17 cellular contexts compared by ENCODE assay signal in the genomic region with DNA sequence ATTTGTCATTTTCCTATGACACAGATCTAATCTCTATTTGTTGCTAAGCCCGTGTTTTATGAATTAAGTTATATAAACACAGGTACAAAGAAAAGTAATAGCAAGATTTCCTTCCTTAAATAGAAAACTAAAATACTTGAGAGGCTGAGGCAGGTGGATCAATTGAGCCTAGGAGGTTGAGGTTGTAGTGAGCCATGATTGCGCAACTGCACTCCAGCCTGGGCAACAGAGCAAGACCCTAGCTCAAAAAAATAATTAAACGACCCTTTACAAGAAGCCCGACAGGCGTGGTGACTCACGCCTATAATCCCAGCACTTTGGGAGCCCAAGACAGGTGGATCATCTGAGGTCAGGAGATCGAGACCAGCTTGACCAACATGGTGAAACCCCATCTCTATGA. TPM values are rescaled to one million over a fixed set of nuclear protein-coding genes. Genes with fewer than 3 reads are reported as not detected.
DNase-seq lines count a peak whose midpoint lies in the region; ATAC-seq, FAIRE-seq and TF ChIP-seq lines count a peak whose summit lies in the region.
"Had no signal": no experiment of that assay in that cellular context is flagged by ENCODE, and none has a peak within 500 bp of the region (broad histone marks: within the 10 kb centered on the region; RNA-seq: fewer than 3 reads in every experiment).

No MANE protein-coding gene starts in this region.

- H3K4me2 ChIP-seq in A549: no peak overlapping the region

- H3K4me3 Mint-ChIP-seq in WTC11: no peak overlapping the region
- H3K4me3 Mint-ChIP-seq: CD8-positive, alpha-beta T cell; H9 had no signal

- H3K4me3 ChIP-seq in A549: no peak overlapping the region
- H3K4me3 ChIP-seq in HEK293 (ENCODE audit: low read depth, low read length): no peak overlapping the region
- H3K4me3 ChIP-seq in gastrocnemius medialis: no peak overlapping the region
- H3K4me3 ChIP-seq: GM12878, GM23248 had no signal

- no peaks in the 10 kb centered on the region for H3K9me3 ChIP-seq in A549
- no peaks in the 10 kb centered on the region for H3K9me3 ChIP-seq in HEK293 (ENCODE audit: control insufficient read depth, insufficient read depth, low read depth, low read length)
- no peaks in the 10 kb centered on the region for H3K9me3 ChIP-seq in gastrocnemius medialis

- POLR2A ChIA-PET in A549 (lab: Yijun Ruan, JAX): no interaction called here
- POLR2A ChIA-PET in HEK293 (lab: Yijun Ruan, JAX): no interaction called here
- POLR2A ChIA-PET in WTC11 (lab: Charles Lee): no interaction called here

- no peaks in the 10 kb centered on the region for H3K9me3 Mint-ChIP-seq in WTC11
- H3K9me3 Mint-ChIP-seq: CD8-positive, alpha-beta T cell; H9 had no signal

- intact Hi-C loops in gastrocnemius medialis (cut with DNase I; ENCODE audit: low total_unique reads): no loop called here

- H3K36me3 ChIP-seq in HEK293 (ENCODE audit: control insufficient read depth in 2 of 2, insufficient read depth in 1 of 2, low read length in 2 of 2): peaks cover 9 to 11% of the 10 kb centered on the region in 2 experiments; a peak in 2 of 3 replicates
- H3K36me3 ChIP-seq in gastrocnemius medialis: no peaks in the 10 kb centered on the region

- TF ChIP-seq POLR2A in A549 (IDR thresholded peaks at IDR 0.05; ENCODE audit: low read length) (no peak), gastrocnemius medialis (IDR thresholded peaks at IDR 0.05) (no peak)

- TF ChIP-seq CTCF in A549 (IDR thresholded peaks at IDR 0.05) (no peak), HEK293 (tag by site-specific recombination; IDR thresholded peaks at IDR 0.05) (no peak), WTC11 (IDR thresholded peaks at IDR 0.05) (no peak), gastrocnemius medialis (IDR thresholded peaks at IDR 0.05 in 4 of 5, conservative IDR thresholded peaks at IDR 0.05 in 1 of 5) (no peak)

- WGBS in A549 (ENCODE audit: missing lambda C conversion rate): 90% methylated on average over 7 of the region's 7 CpGs

- no peaks in the 10 kb centered on the region for H3K4me1 ChIP-seq in A549
- no peaks in the 10 kb centered on the region for H3K4me1 ChIP-seq in HEK293 (ENCODE audit: control insufficient read depth, insufficient read depth, low read length)
- H3K4me1 ChIP-seq in gastrocnemius medialis: no peaks in the 10 kb centered on the region

- H3K4me1 Mint-ChIP-seq in WTC11: peaks cover 55% of the 10 kb centered on the region

- no peak for TF ChIP-seq EP300 in A549 (IDR thresholded peaks at IDR 0.05)

- no peak for FAIRE-seq in A549 (lab: Jason Lieb, UNC)
- FAIRE-seq: GM12878, GM18507 had no signal

- H3K27me3 Mint-ChIP-seq in WTC11 (ENCODE audit: low read depth): no peaks in the 10 kb centered on the region

- no peak for DNase-seq in A549 (ENCODE audit: low read depth in 1 of 2, low spot score in 1 of 2)
- no peak for DNase-seq in WTC11 (ENCODE audit: low spot score)
- DNase-seq in gastrocnemius medialis: no peak
- no peak for DNase-seq in COLO668 (lab: John Stamatoyannopoulos, UW; ENCODE audit: unreplicated experiment)
- DNase-seq: 8988T; C1 segment of cervical spinal cord; CD8-positive, alpha-beta T cell; DMS 273 treated with DMSO at 0.1 percent for 48 hours; DMS79; EL; GDM1; GM23248; H9 had no signal

- CTCF ChIA-PET in A549 (lab: Yijun Ruan, JAX): no interaction called here
- CTCF ChIA-PET in HEK293 (lab: Yijun Ruan, JAX): interaction anchor here (0.6 to 0.9 kb wide), 2 partner anchors 9 to 72 kb away, joined by 3 read pairs; no protein-coding TSS in a partner anchor
- CTCF ChIA-PET in WTC11 (lab: Charles Lee): no interaction called here

- peaks cover 0 to 5% (median 4%) of the 10 kb centered on the region in 3 donors for H3K27me3 ChIP-seq in gastrocnemius medialis

- in situ Hi-C loops in gastrocnemius medialis (cut with MboI; ENCODE audit: low sequenced_read_pairs in 4 of 4): no loop called here

- H3K27ac ChIP-seq in A549: no peak overlapping the region
- H3K27ac ChIP-seq in HEK293 (ENCODE audit: extremely low read depth, low read depth, low read length): no peak overlapping the region
- no peak overlapping the region for H3K27ac ChIP-seq in gastrocnemius medialis
- H3K27ac ChIP-seq: GM23248 had no signal

- H3K27ac Mint-ChIP-seq in WTC11: no peak overlapping the region
- H3K27ac Mint-ChIP-seq: CD8-positive, alpha-beta T cell; H9 had no signal

- no peak for TF ChIP-seq RAD21 in A549 (conservative IDR thresholded peaks at IDR 0.05 in 1 of 2, IDR thresholded peaks at IDR 0.05 in 1 of 2)

- peaks cover 32% of the 10 kb centered on the region for H3K36me3 Mint-ChIP-seq in WTC11

- ATAC-seq in A549 (no peak), WTC11 (no peak), GM18502 (IDR thresholded peaks at IDR 0.05; ENCODE audit: poor library complexity, unreplicated experiment) (no peak), gastrocnemius medialis (no peak)
- ATAC-seq: CD8-positive, alpha-beta T cell; GM12878 had no signal

TF ChIP-seq in A549, 52 proteins besides CTCF, POLR2A, EP300 and RAD21:
- TF ChIP-seq CEBPB (IDR thresholded peaks at IDR 0.05) (peak; percentile 94 to 95), TP53 (CRISPR knock-in tag; IDR thresholded peaks at IDR 0.05) (no peak), SREBF2 (IDR thresholded peaks at IDR 0.05) (no peak), CHD2 (IDR thresholded peaks at IDR 0.05; ENCODE audit: low read length, partially characterized antibody) (no peak), MYC (IDR thresholded peaks at IDR 0.05; ENCODE audit: borderline replicate concordance, low read length) (no peak), RARB (CRISPR knock-in tag; IDR thresholded peaks at IDR 0.05) (no peak), RFX5 (IDR thresholded peaks at IDR 0.05) (no peak)
- TF ChIP-seq, protein P1, sequence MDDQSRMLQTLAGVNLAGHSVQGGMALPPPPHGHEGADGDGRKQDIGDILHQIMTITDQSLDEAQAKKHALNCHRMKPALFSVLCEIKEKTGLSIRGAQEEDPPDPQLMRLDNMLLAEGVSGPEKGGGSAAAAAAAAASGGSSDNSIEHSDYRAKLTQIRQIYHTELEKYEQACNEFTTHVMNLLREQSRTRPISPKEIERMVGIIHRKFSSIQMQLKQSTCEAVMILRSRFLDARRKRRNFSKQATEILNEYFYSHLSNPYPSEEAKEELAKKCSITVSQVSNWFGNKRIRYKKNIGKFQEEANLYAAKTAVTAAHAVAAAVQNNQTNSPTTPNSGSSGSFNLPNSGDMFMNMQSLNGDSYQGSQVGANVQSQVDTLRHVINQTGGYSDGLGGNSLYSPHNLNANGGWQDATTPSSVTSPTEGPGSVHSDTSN (IDR thresholded peaks at IDR 0.05): no peak

TF ChIP-seq in HEK293, 187 proteins besides CTCF, POLR2A, EP300 and RAD21 (continues in another document):
- no peak for TF ChIP-seq SCRT2 (tag by site-specific recombination; IDR thresholded peaks at IDR 0.05)
- TF ChIP-seq ZNF121 (tag by site-specific recombination; IDR thresholded peaks at IDR 0.05): peak; percentile 71; the same call in 1 of the 2 replicates

TF ChIP-seq in WTC11, 78 proteins besides CTCF, POLR2A, EP300 and RAD21:
- TF ChIP-seq ZNF121 (CRISPR knock-in tag; IDR thresholded peaks at IDR 0.05): peak; percentile 98
- TF ChIP-seq, protein P2, sequence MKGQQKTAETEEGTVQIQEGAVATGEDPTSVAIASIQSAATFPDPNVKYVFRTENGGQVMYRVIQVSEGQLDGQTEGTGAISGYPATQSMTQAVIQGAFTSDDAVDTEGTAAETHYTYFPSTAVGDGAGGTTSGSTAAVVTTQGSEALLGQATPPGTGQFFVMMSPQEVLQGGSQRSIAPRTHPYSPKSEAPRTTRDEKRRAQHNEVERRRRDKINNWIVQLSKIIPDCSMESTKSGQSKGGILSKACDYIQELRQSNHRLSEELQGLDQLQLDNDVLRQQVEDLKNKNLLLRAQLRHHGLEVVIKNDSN (CRISPR knock-in tag; IDR thresholded peaks at IDR 0.05): no peak

RNA-seq across cellular contexts. Expression of a gene that starts 36.8 kb away (rescaled TPM):
- polyA plus RNA-seq in A549 (2011; rRNA removed) (13.0 and 18.3 TPM in 2 replicates), A549 (2017; fragmentation: RNase III; extraction: RNeasy Plus Mini Kit Qiagen cat#74134 plus additional on column Dnase treatment) (5.8 to 7.9 TPM (median 7.5 TPM) in 3 replicates)
- 1.9 and 2.6 TPM in 2 replicates for polyA plus RNA-seq in A549 (2012; cell fraction: cytosol; rRNA removed)
- polyA plus RNA-seq in A549 (2012; cell fraction: nucleus; rRNA removed): 1.9 and 2.6 TPM in 2 replicates
- 9.8 and 11.5 TPM in 2 replicates for polyA minus RNA-seq in A549 (2011; rRNA and poly(A)+ RNA removed)
- total RNA-seq in WTC11 (2021) (59.1 to 69.1 TPM (median 61.1 TPM) in 3 replicates), gastrocnemius medialis (under 1 TPM in 1 of 4 donors, not detected in 3; 0.53 TPM)

Comparison
In these comparisons a context has a peak if more than half of its experiments do, and no peak if none do; other contexts are left out.
1. RNA of a gene that starts 36.8 kb away (total RNA-seq): 59.1 to 69.1 TPM in WTC11; 0.53 TPM in gastrocnemius medialis; every median in the first group is over 10 times any median in the second.